ENCODE assay signal across 26 cellular contexts in the genomic region with DNA sequence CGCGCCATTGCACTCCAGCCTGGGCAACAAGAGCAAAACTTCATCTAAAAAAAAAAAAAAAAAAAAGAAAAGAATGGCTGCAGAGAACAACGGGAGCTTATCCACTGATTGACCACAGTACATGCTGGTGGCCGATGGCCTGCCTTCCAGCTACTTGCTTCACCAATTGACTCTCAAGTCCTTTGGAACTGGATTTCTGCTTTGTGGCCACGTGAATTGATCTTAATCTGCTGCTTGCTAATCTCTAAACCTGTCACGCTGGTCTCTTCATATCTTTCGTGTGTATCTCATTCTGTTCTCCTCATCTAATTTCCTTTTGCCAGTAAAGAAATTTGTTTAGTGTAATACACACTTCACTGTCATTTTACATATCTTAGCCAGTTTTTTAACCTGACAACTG.
"Had no signal": no experiment of that assay in that cellular context is flagged by ENCODE, and none has a peak within 500 bp of the region (broad histone marks: within the 10 kb centered on the region; RNA-seq: fewer than 3 reads in every experiment).

No MANE protein-coding gene starts in this region.

- H3K4me3 Mint-ChIP-seq: activated CD4-positive, alpha-beta memory T cell treated with anti-CD3 and anti-CD28 coated beads, Interleukin-2, amount 10 ng/mL, durations not matched to agents 7 days and 5 days; activated CD4-positive, alpha-beta T cell treated with anti-CD3 and anti-CD28 coated beads, Interleukin-2, amount 10 ng/mL, durations not matched to agents 7 days and 5 days; activated naive CD4-positive, alpha-beta T cell treated with anti-CD3 and anti-CD28 coated beads, Interleukin-2, amount 10 ng/mL, durations not matched to agents 7 days and 5 days; activated naive CD8-positive, alpha-beta T cell treated with anti-CD3 and anti-CD28 coated beads, Interleukin-2, amount 10 ng/mL, durations not matched to agents 7 days and 5 days; activated T-cell treated with anti-CD3 and anti-CD28 coated beads, Interleukin-2, amount 50 U/mL, for 24 hours; activated T-cell treated with anti-CD3 and anti-CD28 coated beads, Interleukin-2, amount 50 U/mL, for 72 hours; central memory CD8-positive, alpha-beta T cell; dendritic cell treated with granulocyte-macrophage colony-stimulating factor and Interleukin-4, amounts not matched to agents 40 ng/mL and 50 ng/mL, for 4 days; endodermal cell; WTC11 had no signal

- H3K9me3 ChIP-seq: ascending aorta had no signal

- H3K4me1 ChIP-seq: ascending aorta had no signal

- H3K27ac ChIP-seq: ascending aorta, brain microvascular endothelial cell, coronary artery, dorsolateral prefrontal cortex had no signal

- H3K4me1 Mint-ChIP-seq: activated CD4-positive, alpha-beta memory T cell treated with anti-CD3 and anti-CD28 coated beads, Interleukin-2, amount 10 ng/mL, durations not matched to agents 7 days and 5 days; activated CD4-positive, alpha-beta T cell treated with anti-CD3 and anti-CD28 coated beads, Interleukin-2, amount 10 ng/mL, durations not matched to agents 7 days and 5 days; activated naive CD4-positive, alpha-beta T cell treated with anti-CD3 and anti-CD28 coated beads, Interleukin-2, amount 10 ng/mL, durations not matched to agents 7 days and 5 days; activated naive CD8-positive, alpha-beta T cell treated with anti-CD3 and anti-CD28 coated beads, Interleukin-2, amount 10 ng/mL, durations not matched to agents 7 days and 5 days; central memory CD8-positive, alpha-beta T cell had no signal

- FAIRE-seq: frontal cortex had no signal

- H3K27ac Mint-ChIP-seq: activated CD4-positive, alpha-beta memory T cell treated with anti-CD3 and anti-CD28 coated beads, Interleukin-2, amount 10 ng/mL, durations not matched to agents 7 days and 5 days; activated CD4-positive, alpha-beta T cell treated with anti-CD3 and anti-CD28 coated beads, Interleukin-2, amount 10 ng/mL, durations not matched to agents 7 days and 5 days; activated naive CD4-positive, alpha-beta T cell treated with anti-CD3 and anti-CD28 coated beads, Interleukin-2, amount 10 ng/mL, durations not matched to agents 7 days and 5 days; activated naive CD4-positive, alpha-beta T cell treated with anti-CD3 and anti-CD28 coated beads, Interleukin-2, amount 50 U/mL, for 72 hours; activated naive CD8-positive, alpha-beta T cell treated with anti-CD3 and anti-CD28 coated beads, Interleukin-2, amount 10 ng/mL, durations not matched to agents 7 days and 5 days; activated T-cell treated with anti-CD3 and anti-CD28 coated beads, Interleukin-2, amount 50 U/mL, for 24 hours; activated T-cell treated with anti-CD3 and anti-CD28 coated beads, Interleukin-2, amount 50 U/mL, for 72 hours; dendritic cell treated with granulocyte-macrophage colony-stimulating factor and Interleukin-4, amounts not matched to agents 40 ng/mL and 50 ng/mL, for 4 days; endodermal cell; WTC11 had no signal

- H3K9me3 Mint-ChIP-seq: activated CD4-positive, alpha-beta T cell treated with anti-CD3 and anti-CD28 coated beads, Interleukin-2, amount 10 ng/mL, durations not matched to agents 7 days and 5 days; activated naive CD4-positive, alpha-beta T cell treated with anti-CD3 and anti-CD28 coated beads, Interleukin-2, amount 10 ng/mL, durations not matched to agents 7 days and 5 days; dendritic cell treated with granulocyte-macrophage colony-stimulating factor and Interleukin-4, amounts not matched to agents 40 ng/mL and 50 ng/mL, for 4 days; endodermal cell had no signal

- H3K36me3 Mint-ChIP-seq: activated naive CD4-positive, alpha-beta T cell treated with anti-CD3 and anti-CD28 coated beads, Interleukin-2, amount 10 ng/mL, durations not matched to agents 7 days and 5 days; activated naive CD4-positive, alpha-beta T cell treated with anti-CD3 and anti-CD28 coated beads, Interleukin-2, amount 50 U/mL, for 72 hours; activated naive CD8-positive, alpha-beta T cell treated with anti-CD3 and anti-CD28 coated beads, Interleukin-2, amount 10 ng/mL, durations not matched to agents 7 days and 5 days; WTC11 had no signal

- DNase-seq: activated CD4-positive, alpha-beta memory T cell treated with anti-CD3 and anti-CD28 coated beads, Interleukin-2, amount 10 ng/mL, durations not matched to agents 7 days and 5 days; activated CD4-positive, alpha-beta T cell treated with anti-CD3 and anti-CD28 coated beads for 1 hour; activated CD4-positive, alpha-beta T cell treated with anti-CD3 and anti-CD28 coated beads for 4 hours; activated CD4-positive, alpha-beta T cell treated with anti-CD3 and anti-CD28 coated beads, Interleukin-2, amount 10 ng/mL, durations not matched to agents 7 days and 5 days; activated CD4-positive, alpha-beta T cell treated with anti-CD3 and anti-CD28 coated beads, Interleukin-2, amount 50 U/mL, for 4 hours; activated CD8-positive, alpha-beta memory T cell treated with anti-CD3 and anti-CD28 coated beads, Interleukin-2, amount 50 U/mL, for 48 hours; activated gamma-delta T cell; activated naive CD4-positive, alpha-beta T cell; activated naive CD4-positive, alpha-beta T cell treated with anti-CD3 and anti-CD28 coated beads, Interleukin-2, amount 10 ng/mL, durations not matched to agents 7 days and 5 days; activated naive CD8-positive, alpha-beta T cell treated with anti-CD3 and anti-CD28 coated beads, Interleukin-2, amount 10 ng/mL, durations not matched to agents 7 days and 5 days; activated T-cell treated with anti-CD3 and anti-CD28 coated beads for 4 hours; activated T-cell treated with anti-CD3 and anti-CD28 coated beads, Interleukin-2, amount 50 U/mL, for 24 hours; activated T-cell treated with anti-CD3 and anti-CD28 coated beads, Interleukin-2, amount 50 U/mL, for 72 hours; brain microvascular endothelial cell; dorsolateral prefrontal cortex; effector memory CD4-positive, alpha-beta T cell; endodermal cell; head of caudate nucleus; T-helper 2 cell had no signal

- H3K27me3 ChIP-seq: ascending aorta, brain microvascular endothelial cell, dorsolateral prefrontal cortex had no signal

- H3K27me3 Mint-ChIP-seq: activated CD4-positive, alpha-beta memory T cell treated with anti-CD3 and anti-CD28 coated beads, Interleukin-2, amount 10 ng/mL, durations not matched to agents 7 days and 5 days; activated CD4-positive, alpha-beta T cell treated with anti-CD3 and anti-CD28 coated beads, Interleukin-2, amount 10 ng/mL, durations not matched to agents 7 days and 5 days; activated naive CD4-positive, alpha-beta T cell treated with anti-CD3 and anti-CD28 coated beads, Interleukin-2, amount 10 ng/mL, durations not matched to agents 7 days and 5 days; activated naive CD8-positive, alpha-beta T cell treated with anti-CD3 and anti-CD28 coated beads, Interleukin-2, amount 10 ng/mL, durations not matched to agents 7 days and 5 days; activated T-cell treated with anti-CD3 and anti-CD28 coated beads, Interleukin-2, amount 50 U/mL, for 24 hours; central memory CD8-positive, alpha-beta T cell; dendritic cell treated with granulocyte-macrophage colony-stimulating factor and Interleukin-4, amounts not matched to agents 40 ng/mL and 50 ng/mL, for 4 days had no signal

- H3K36me3 ChIP-seq: ascending aorta, brain microvascular endothelial cell had no signal

- H3K4me3 ChIP-seq: ascending aorta, coronary artery, dorsolateral prefrontal cortex had no signal
